8 cellular contexts compared by ENCODE assay signal in genomic region chr1:155563377-155564066, GRCh38. TPM values are rescaled to one million over a fixed set of nuclear protein-coding genes. Genes with fewer than 3 reads are reported as not detected.
DNase-seq lines count a peak whose midpoint lies in the region; ATAC-seq and TF ChIP-seq lines count a peak whose summit lies in the region.
"Not testable (repeated sequence)": the region's sequence is repeated elsewhere in the genome, so short reads cannot be mapped to it uniquely, and the experiment has no call there.

No MANE protein-coding gene starts in this region.

- not testable (repeated sequence) for TF ChIP-seq EP300 in esophagus muscularis mucosa (IDR thresholded peaks at IDR 0.05)

- peak overlapping the region; percentile 81 to 83 for H3K9ac ChIP-seq in liver (ENCODE audit: low read depth in 1 of 2, low read length in 2 of 2)
- H3K9ac ChIP-seq in rectal smooth muscle tissue (ENCODE audit: low read length): peak overlapping the region; percentile 97

- peak; percentile 35 for ATAC-seq in GM19455 (IDR thresholded peaks at IDR 0.05; ENCODE audit: unreplicated experiment)

- peaks cover 70% of the 10 kb centered on the region for H3K79me2 ChIP-seq in ACC112 (ENCODE audit: control insufficient read depth, insufficient read depth, low read length, unreplicated experiment)

- intact Hi-C loops in adrenal gland (cut with DNase I); esophagus muscularis mucosa (cut with DNase I): not testable (repeated sequence)

- not testable (repeated sequence) for H2AFZ ChIP-seq in ACC112 (ENCODE audit: low read length, unreplicated experiment)

- TF ChIP-seq RAD21 in liver (IDR thresholded peaks at IDR 0.05): not testable (repeated sequence)

- DNase-seq in NCI-H1092 treated with DMSO at 0.1 percent for 48 hours (lab: John Stamatoyannopoulos, UW) (peak; percentile 61), SK-MEL-5 (ENCODE audit: low read depth, low spot score) (peak; percentile 10)
- not testable (repeated sequence) for DNase-seq in adrenal gland; esophagus muscularis mucosa (ENCODE audit: extremely low spot score)

- H3K4me3 ChIP-seq in ACC112 (ENCODE audit: low read depth, low read length): peak overlapping the region; percentile 94
- H3K4me3 ChIP-seq in adrenal gland: peak overlapping the region; percentile 57 to 100 (median 90)
- H3K4me3 ChIP-seq in esophagus muscularis mucosa: peak overlapping the region; percentile 76 to 97 (median 86)
- peak overlapping the region; percentile 87 to 93 (median 88) for H3K4me3 ChIP-seq in liver (ENCODE audit: low read depth in 1 of 3, low read length in 3 of 3)
- H3K4me3 ChIP-seq in rectal smooth muscle tissue (ENCODE audit: low read length): peak overlapping the region; percentile 97

- H3K27ac ChIP-seq in ACC112 (ENCODE audit: low read depth, low read length): peak overlapping the region; percentile 95
- peak overlapping the region in 4 of 5 donors; percentile 93 to 100 (median 98) for H3K27ac ChIP-seq in adrenal gland
- H3K27ac ChIP-seq in esophagus muscularis mucosa (replicated peaks in 1 of 4): peak overlapping the region; percentile 92 to 98 (median 97)
- H3K27ac ChIP-seq in liver (ENCODE audit: low read depth in 1 of 2, low read length in 2 of 2): peak overlapping the region; percentile 98 to 99
- H3K27ac ChIP-seq in rectal smooth muscle tissue (ENCODE audit: low read depth, low read length): peak overlapping the region; percentile 100

- H3K9me3 ChIP-seq in adrenal gland (replicated peaks in 1 of 3); esophagus muscularis mucosa; liver (ENCODE audit: control insufficient read depth in 4 of 4, low read length in 3 of 4): not testable (repeated sequence)

- WGBS in adrenal gland, 4 donors: 0 to 1% (median 0%) methylated on average over 18 to 21 of the region's 21 CpGs
- WGBS in esophagus muscularis mucosa: 2% methylated on average over 19 of the region's 21 CpGs
- under 1% methylated on average over 21 of the region's 21 CpGs for WGBS in liver

- not testable (repeated sequence) for H3K27me3 ChIP-seq in ACC112 (ENCODE audit: insufficient read depth, low read length); adrenal gland; esophagus muscularis mucosa; liver (ENCODE audit: control insufficient read depth in 4 of 4, insufficient read depth in 4 of 4, low read length in 3 of 4); rectal smooth muscle tissue (ENCODE audit: control insufficient read depth, insufficient read depth, low read length)

- not testable (repeated sequence) for TF ChIP-seq CTCF in adrenal gland (IDR thresholded peaks at IDR 0.05); esophagus muscularis mucosa (IDR thresholded peaks at IDR 0.05); liver (IDR thresholded peaks at IDR 0.05; ENCODE audit: low read depth, low read length, missing input control)

- in situ Hi-C loops in SK-MEL-5 (cut with HindIII; ENCODE audit: low pct_unique_long_range_greater_than_20kb, low sequenced_read_pairs): not testable (repeated sequence)

- not testable (repeated sequence) for H3K36me3 ChIP-seq in ACC112 (ENCODE audit: insufficient read depth, low read length); adrenal gland (replicated peaks in 1 of 2); esophagus muscularis mucosa; liver (ENCODE audit: control insufficient read depth in 4 of 4, insufficient read depth in 3 of 4, low read depth in 1 of 4, low read length in 3 of 4); rectal smooth muscle tissue (ENCODE audit: control insufficient read depth, insufficient read depth, low read length)

- TF ChIP-seq POLR2A in adrenal gland (IDR thresholded peaks at IDR 0.05); esophagus muscularis mucosa (IDR thresholded peaks at IDR 0.05; ENCODE audit: low read depth): not testable (repeated sequence)

- peaks cover 11% of the 10 kb centered on the region for H3K4me1 ChIP-seq in ACC112 (ENCODE audit: control insufficient read depth, insufficient read depth, low read length, unreplicated experiment)
- H3K4me1 ChIP-seq in adrenal gland (replicated peaks in 1 of 2): peaks cover 17 to 33% of the 10 kb centered on the region in 2 donors
- peaks cover 28 to 45% (median 41%) of the 10 kb centered on the region in 4 donors for H3K4me1 ChIP-seq in esophagus muscularis mucosa
- H3K4me1 ChIP-seq in liver (ENCODE audit: control insufficient read depth in 4 of 4, insufficient read depth in 4 of 4, low read length in 3 of 4): peaks cover 0 to 15% (median 9%) of the 10 kb centered on the region in 4 donors
- peaks cover 15% of the 10 kb centered on the region for H3K4me1 ChIP-seq in rectal smooth muscle tissue (ENCODE audit: control insufficient read depth, insufficient read depth, low read length)

TF ChIP-seq in liver, 16 proteins besides CTCF, POLR2A, EP300 and RAD21:
- TF ChIP-seq YY1 (IDR thresholded peaks at IDR 0.05): peak; percentile 19
- TF ChIP-seq RXRA (IDR thresholded peaks at IDR 0.05): peak in 1 of 2 donors; percentile 16
- peak in 1 of 2 donors; percentile 41 for TF ChIP-seq HNF4A (conservative IDR thresholded peaks at IDR 0.05)

RNA-seq across cellular contexts. Expression of gene ASH1L, which starts 0.9 kb away (rescaled TPM):
- 21.2 and 24.4 TPM in 2 replicates for total RNA-seq in SK-MEL-5 (2014; rRNA removed; shearing (Covaris generic))
- polyA plus RNA-seq in SK-MEL-5 (2015; cell fraction: cytosol; rRNA removed): 13.5 and 18.5 TPM in 2 replicates
- 25.7 and 31.9 TPM in 2 replicates for polyA plus RNA-seq in SK-MEL-5 (2015; cell fraction: nucleus; rRNA removed)
- total RNA-seq in adrenal gland: 10 to 100 TPM; 38.8 to 59.3 (median 49.1) TPM
- polyA plus RNA-seq in adrenal gland: 10 to 100 TPM in 1 of 3 donors, 1 to 10 TPM in 2; 3.7 to 33.4 (median 9.2) TPM
- 10 to 100 TPM; 63.3 to 75.6 (median 67.7) TPM for total RNA-seq in esophagus muscularis mucosa
- 10 to 100 TPM; 13.7 to 30.3 TPM for total RNA-seq in liver
- 10 to 100 TPM in 1 of 2 donors, 1 to 10 TPM in 1; 3.9 to 14.1 TPM for polyA plus RNA-seq in liver

RNA-seq across cellular contexts. Expression of gene MSTO1, which starts 46.5 kb away (rescaled TPM):
- 31.6 and 34.0 TPM in 2 replicates for total RNA-seq in SK-MEL-5 (2014; rRNA removed; shearing (Covaris generic))
- 22.9 and 24.9 TPM in 2 replicates for polyA plus RNA-seq in SK-MEL-5 (2015; cell fraction: cytosol; rRNA removed)
- polyA plus RNA-seq in SK-MEL-5 (2015; cell fraction: nucleus; rRNA removed): 361 and 447 TPM in 2 replicates
- total RNA-seq in adrenal gland: 10 to 100 TPM in 5 of 8 donors, 1 to 10 TPM in 3; 1.1 to 50.5 (median 17.6) TPM
- polyA plus RNA-seq in adrenal gland: 10 to 100 TPM; 40.1 to 54.3 (median 44.0) TPM
- total RNA-seq in esophagus muscularis mucosa: 10 to 100 TPM in 3 of 4 donors, 1 to 10 TPM in 1; 5.7 to 13.4 (median 11.2) TPM
- total RNA-seq in liver: 10 to 100 TPM in 1 of 2 donors, 1 to 10 TPM in 1; 8.9 to 22.9 TPM
- polyA plus RNA-seq in liver: 10 to 100 TPM; 14.6 to 21.8 TPM
